In genomic region chr10:61451357-61451756, GRCh38 we compare ENCODE assay signal across 18 cellular contexts. TPM values are rescaled to one million over a fixed set of nuclear protein-coding genes. Genes with fewer than 3 reads are reported as not detected.
"Had no signal": no experiment of that assay in that cellular context is flagged by ENCODE, and none has a peak within 500 bp of the region (broad histone marks: within the 10 kb centered on the region; RNA-seq: fewer than 3 reads in every experiment).

No MANE protein-coding gene starts in this region.

- H3K36me3 ChIP-seq: right atrium auricular region, tibial nerve, WERI-Rb-1 had no signal

- H3K9me3 Mint-ChIP-seq: activated CD4-positive, alpha-beta memory T cell treated with anti-CD3 and anti-CD28 coated beads, Interleukin-2, amount 10 ng/mL, durations not matched to agents 7 days and 5 days; activated CD4-positive, alpha-beta T cell treated with anti-CD3 and anti-CD28 coated beads, Interleukin-2, amount 10 ng/mL, durations not matched to agents 24 days and 14 days; activated naive CD4-positive, alpha-beta T cell treated with anti-CD3 and anti-CD28 coated beads, Interleukin-2, amount 50 U/mL, for 24 hours; activated naive CD8-positive, alpha-beta T cell treated with anti-CD3 and anti-CD28 coated beads, Interleukin-2, amount 50 U/mL, for 24 hours; activated T-cell treated with anti-CD3 and anti-CD28 coated beads, Interleukin-2, amount 50 U/mL, for 24 hours; naive thymus-derived CD8-positive, alpha-beta T cell had no signal

- ATAC-seq: activated naive CD8-positive, alpha-beta T cell treated with anti-CD3 and anti-CD28 coated beads, Interleukin-2, amount 50 U/mL, for 24 hours; left colon; naive thymus-derived CD8-positive, alpha-beta T cell had no signal

- H3K4me3 Mint-ChIP-seq: activated CD4-positive, alpha-beta memory T cell treated with anti-CD3 and anti-CD28 coated beads, Interleukin-2, amount 10 ng/mL, durations not matched to agents 7 days and 5 days; activated CD4-positive, alpha-beta T cell treated with anti-CD3 and anti-CD28 coated beads, Interleukin-2, amount 10 ng/mL, durations not matched to agents 24 days and 14 days; activated naive CD4-positive, alpha-beta T cell treated with anti-CD3 and anti-CD28 coated beads, Interleukin-2, amount 50 U/mL, for 24 hours; activated naive CD8-positive, alpha-beta T cell treated with anti-CD3 and anti-CD28 coated beads, Interleukin-2, amount 50 U/mL, for 24 hours; activated T-cell treated with anti-CD3 and anti-CD28 coated beads, Interleukin-2, amount 50 U/mL, for 24 hours had no signal

- H3K27ac Mint-ChIP-seq: activated CD4-positive, alpha-beta memory T cell treated with anti-CD3 and anti-CD28 coated beads, Interleukin-2, amount 10 ng/mL, durations not matched to agents 7 days and 5 days; activated CD4-positive, alpha-beta T cell treated with anti-CD3 and anti-CD28 coated beads, Interleukin-2, amount 10 ng/mL, durations not matched to agents 24 days and 14 days; activated naive CD4-positive, alpha-beta T cell treated with anti-CD3 and anti-CD28 coated beads, Interleukin-2, amount 50 U/mL, for 24 hours; activated naive CD8-positive, alpha-beta T cell treated with anti-CD3 and anti-CD28 coated beads, Interleukin-2, amount 50 U/mL, for 24 hours; activated T-cell treated with anti-CD3 and anti-CD28 coated beads, Interleukin-2, amount 50 U/mL, for 24 hours; naive thymus-derived CD8-positive, alpha-beta T cell had no signal

- H3K9me3 ChIP-seq: right atrium auricular region, tibial nerve had no signal

- DNase-seq: activated CD4-positive, alpha-beta memory T cell treated with anti-CD3 and anti-CD28 coated beads, Interleukin-2, amount 10 ng/mL, durations not matched to agents 7 days and 5 days; activated CD4-positive, alpha-beta T cell treated with anti-CD3 and anti-CD28 coated beads, Interleukin-2, amount 10 ng/mL, durations not matched to agents 24 days and 14 days; activated CD4-positive, CD25-positive, alpha-beta regulatory T cell treated with anti-CD3 and anti-CD28 coated beads, Interleukin-2, amount 50 U/mL, for 72 hours; activated CD8-positive, alpha-beta memory T cell treated with anti-CD3 and anti-CD28 coated beads, Interleukin-2, amount 50 U/mL, for 48 hours; activated naive CD8-positive, alpha-beta T cell treated with anti-CD3 and anti-CD28 coated beads, Interleukin-2, amount 50 U/mL, for 24 hours; activated T-cell treated with anti-CD3 and anti-CD28 coated beads, Interleukin-2, amount 50 U/mL, for 24 hours; effector CD8-positive, alpha-beta T cell; glutamatergic neuron; kidney; left colon; naive thymus-derived CD8-positive, alpha-beta T cell; stimulated activated naive CD4-positive, alpha-beta T cell treated with Interleukin-2 at 50 U/mL for 16 hours; WERI-Rb-1 had no signal

- H3K27ac ChIP-seq: right atrium auricular region, tibial nerve, WERI-Rb-1 had no signal

- H3K36me3 Mint-ChIP-seq: activated naive CD4-positive, alpha-beta T cell treated with anti-CD3 and anti-CD28 coated beads, Interleukin-2, amount 50 U/mL, for 24 hours; naive thymus-derived CD8-positive, alpha-beta T cell had no signal

RNA-seq across cellular contexts. Expression of gene TMEM26, which starts 1.8 kb away (rescaled TPM):
- total RNA-seq: activated CD4-positive, alpha-beta memory T cell treated with anti-CD3 and anti-CD28 coated beads, Interleukin-2, amount 10 ng/mL, durations not matched to agents 7 days and 5 days; activated CD4-positive, alpha-beta T cell treated with anti-CD3 and anti-CD28 coated beads, Interleukin-2, amount 10 ng/mL, durations not matched to agents 24 days and 14 days; dermis microvascular lymphatic vessel endothelial cell; naive thymus-derived CD8-positive, alpha-beta T cell; T-helper 1 cell treated with Interleukin-12 subunit alpha and Interleukin-12 subunit beta and Interleukin-4 antibody, amounts not matched to agents 30 ng/mL and 1 ng/mL, for 36 hours had no signal
